In genomic region chr6:79536969-79537747, GRCh38 we compare ENCODE assay signal across 8 cellular contexts. TPM values are rescaled to one million over a fixed set of nuclear protein-coding genes. Genes with fewer than 3 reads are reported as not detected.
DNase-seq lines count a peak whose midpoint lies in the region; ATAC-seq and TF ChIP-seq lines count a peak whose summit lies in the region.

Gene LCA5, minus strand, starts transcription at chr6:79537430. Its CDS starts 18,536 bp downstream, at chr6:79518894.

- H3K36me3 Mint-ChIP-seq in activated CD4-positive, alpha-beta T cell treated with anti-CD3 and anti-CD28 coated beads, Interleukin-2, amount 10 ng/mL, durations not matched to agents 7 days and 5 days (ENCODE audit: low read depth), result no peaks in the 10 kb centered on the region

- H3K27ac Mint-ChIP-seq in activated CD4-positive, alpha-beta T cell treated with anti-CD3 and anti-CD28 coated beads, Interleukin-2, amount 10 ng/mL, durations not matched to agents 7 days and 5 days, result no peak within 1 kb of the TSS

- H3K4me3 Mint-ChIP-seq in activated CD4-positive, alpha-beta T cell treated with anti-CD3 and anti-CD28 coated beads, Interleukin-2, amount 10 ng/mL, durations not matched to agents 7 days and 5 days, result no peak within 1 kb of the TSS

- no peaks in the 10 kb centered on the region for H3K9me3 Mint-ChIP-seq in activated CD4-positive, alpha-beta T cell treated with anti-CD3 and anti-CD28 coated beads, Interleukin-2, amount 10 ng/mL, durations not matched to agents 7 days and 5 days

- peak; percentile 60 for TF ChIP-seq POLR2A in GM19099 (IDR thresholded peaks at IDR 0.05; ENCODE audit: extremely low read depth, insufficient read length, low read depth)

- ATAC-seq in HG03342 (IDR thresholded peaks at IDR 0.05; ENCODE audit: unreplicated experiment) (peak; percentile 100), left lobe of liver (peak; percentile 98)

- H3K27me3 Mint-ChIP-seq in activated CD4-positive, alpha-beta T cell treated with anti-CD3 and anti-CD28 coated beads, Interleukin-2, amount 10 ng/mL, durations not matched to agents 7 days and 5 days, result peaks cover 18% of the 10 kb centered on the region

- DNase-seq in Ammon's horn (ENCODE audit: low spot score), result peak; percentile 99
- peak; percentile 94 for DNase-seq in NCI-H446 treated with DMSO at 0.1 percent for 48 hours (lab: John Stamatoyannopoulos, UW)
- DNase-seq in activated CD4-positive, alpha-beta T cell treated with anti-CD3 and anti-CD28 coated beads, Interleukin-2, amount 10 ng/mL, durations not matched to agents 7 days and 5 days, result peak; percentile 90
- peak; percentile 94 to 99 for DNase-seq in dermis microvascular lymphatic vessel endothelial cell (ENCODE audit: low read depth in 2 of 2)
- peak; percentile 94 for DNase-seq in left lobe of liver (ENCODE audit: low spot score)
- DNase-seq in stimulated activated CD4-positive, alpha-beta T cell treated with anti-CD3 and anti-CD28 coated beads, Interleukin-1b, Interleukin-23, amount 100 ng/mL, for 48 hours, result peak; percentile 85

- CTCF ChIA-PET in activated CD4-positive, alpha-beta T cell treated with anti-CD3 and anti-CD28 coated beads, Interleukin-2, amount 10 ng/mL, durations not matched to agents 7 days and 5 days (lab: Charles Lee), result interaction anchor here (0.6 to 1.6 kb wide), 2 partner anchors 10 to 96 kb away, joined by 3 to 5 read pairs; no protein-coding TSS in a partner anchor

- peaks cover 2% of the 10 kb centered on the region for H3K4me1 Mint-ChIP-seq in activated CD4-positive, alpha-beta T cell treated with anti-CD3 and anti-CD28 coated beads, Interleukin-2, amount 10 ng/mL, durations not matched to agents 7 days and 5 days

- POLR2A ChIA-PET in activated CD4-positive, alpha-beta T cell treated with anti-CD3 and anti-CD28 coated beads, Interleukin-2, amount 10 ng/mL, durations not matched to agents 7 days and 5 days (lab: Charles Lee), result no interaction called here

RNA-seq across cellular contexts. Expression of gene LCA5, which starts in this region (rescaled TPM):
- under 1 TPM; 0.05 to 0.25 TPM for total RNA-seq in activated CD4-positive, alpha-beta T cell treated with anti-CD3 and anti-CD28 coated beads, Interleukin-2, amount 10 ng/mL, durations not matched to agents 7 days and 5 days
- total RNA-seq in dermis microvascular lymphatic vessel endothelial cell, result 2.1 and 2.2 TPM in 2 replicates
- 0.45 TPM for total RNA-seq in left lobe of liver

Comparison
In these comparisons a context has a peak if more than half of its experiments do, and no peak if none do; other contexts are left out.
1. Peak in every context shown above with its lines: DNase-seq and ATAC-seq.
2. Peak in DNase-seq in activated CD4-positive, alpha-beta T cell treated with anti-CD3 and anti-CD28 coated beads, Interleukin-2, amount 10 ng/mL, durations not matched to agents 7 days and 5 days; RNA of the gene not detected or under 1 TPM.
3. Peak in DNase-seq and ATAC-seq in left lobe of liver; RNA of the gene not detected or under 1 TPM.